ENCODE assay signal across 18 cellular contexts in genomic region chr2:70735065-70735464, GRCh38. TPM values are rescaled to one million over a fixed set of nuclear protein-coding genes. Genes with fewer than 3 reads are reported as not detected.
"Had no signal": no experiment of that assay in that cellular context is flagged by ENCODE, and none has a peak within 500 bp of the region (broad histone marks: within the 10 kb centered on the region; RNA-seq: fewer than 3 reads in every experiment).

No MANE protein-coding gene starts in this region.

- H3K9ac ChIP-seq: parathyroid adenoma had no signal

- H3K27me3 ChIP-seq: thyroid gland had no signal

- H3K4me3 ChIP-seq: left ventricle myocardium inferior, mucosa of descending colon, thyroid gland had no signal

- H3K4me1 ChIP-seq: left ventricle myocardium inferior, parathyroid adenoma, thyroid gland had no signal

- H3K36me3 ChIP-seq: left ventricle myocardium inferior, neutrophil, thyroid gland had no signal

- ATAC-seq: esophagus mucosa; mucosa of descending colon; naive thymus-derived CD4-positive, alpha-beta T cell had no signal

- H3K27ac ChIP-seq: left ventricle myocardium inferior, neutrophil, parathyroid adenoma, thyroid gland had no signal

- H2AFZ ChIP-seq: parathyroid adenoma had no signal

- H3K9me3 ChIP-seq: mucosa of descending colon, neutrophil, thyroid gland had no signal

- FAIRE-seq: colon had no signal

- H3K79me2 ChIP-seq: parathyroid adenoma had no signal

- DNase-seq: activated naive CD4-positive, alpha-beta T cell treated with anti-CD3 and anti-CD28 coated beads, Interleukin-2, amount 50 U/mL, for 16 hours; activated T-cell treated with anti-CD3 and anti-CD28 coated beads for 4 hours; caudate nucleus; hippocampal formation; left ventricle myocardium inferior; mucosa of descending colon; naive thymus-derived CD4-positive, alpha-beta T cell; stimulated activated CD4-positive, alpha-beta T cell treated with anti-CD3 and anti-CD28 coated beads, Interleukin-1b, Interleukin-23, amount 100 ng/mL, for 48 hours; T-helper 1 cell; thyroid gland had no signal

RNA-seq across cellular contexts. Expression of gene FIGLA, which starts 55.4 kb away (rescaled TPM):
- total RNA-seq: activated CD8-positive, alpha-beta memory T cell treated with anti-CD3 and anti-CD28 coated beads for 36 hours; esophagus mucosa; kidney epithelial cell; left ventricle myocardium inferior; mucosa of descending colon; naive thymus-derived CD4-positive, alpha-beta T cell; renal cortical epithelial cell; thyroid gland; urinary bladder had no signal
- polyA plus RNA-seq: naive thymus-derived CD4-positive, alpha-beta T cell; urinary bladder had no signal
